Comparison of ENCODE assay signal across 10 cellular contexts in genomic region chr19:46945668-46946067, GRCh38.
A peak's percentile ranks its signal among the peaks of the same experiment; 100 is the strongest.
DNase-seq lines count a peak whose midpoint lies in the region; ATAC-seq, FAIRE-seq and TF ChIP-seq lines count a peak whose summit lies in the region.
"Had no signal": no experiment of that assay in that cellular context is flagged by ENCODE, and none has a peak within 500 bp of the region (broad histone marks: within the 10 kb centered on the region; RNA-seq: fewer than 3 reads in every experiment).

No MANE protein-coding gene starts in this region.

- FAIRE-seq in pancreas (lab: Jason Lieb, UNC): no peak

- peak; percentile 50 to 79 for ATAC-seq in left cardiac atrium
- ATAC-seq in pancreas: peak in 3 of 4 donors; percentile 39 to 61 (median 39)
- peak; percentile 75 for ATAC-seq in aorta (ENCODE audit: low FRiP score)
- ATAC-seq: activated T-cell treated with anti-CD3 and anti-CD28 coated beads, Interleukin-2, amount 50 U/mL, for 72 hours had no signal

- intact Hi-C loops in left cardiac atrium (cut with DNase I) (no loop called here), pancreas (cut with DNase I) (no loop called here), aorta (cut with DNase I) (no loop called here)

- H3K4me1 ChIP-seq in pancreas (peaks cover 0 to 8% (median 5%) of the 10 kb centered on the region in 3 donors), aorta (ENCODE audit: control insufficient read depth in 1 of 2, insufficient read depth in 2 of 2, low read length in 2 of 2) (peaks cover 8 to 9% of the 10 kb centered on the region in 2 donors), BE2C (peaks cover 4% of the 10 kb centered on the region)

- DNase-seq in activated CD4-positive, alpha-beta T cell treated with anti-CD3 and anti-CD28 coated beads, Interleukin-2, amount 10 ng/mL, durations not matched to agents 7 days and 5 days: no peak
- no peak for DNase-seq in activated CD4-positive, alpha-beta T cell treated with anti-CD3 and anti-CD28 coated beads, Interleukin-2, amount 50 U/mL, for 4 hours
- no peak for DNase-seq in left cardiac atrium
- DNase-seq in pancreas: no peak
- DNase-seq in aorta: no peak
- no peak for DNase-seq in ureter (ENCODE audit: low spot score)
- no peak for DNase-seq in NCI-H1048 (lab: John Stamatoyannopoulos, UW)
- DNase-seq in BE2C: no peak
- DNase-seq: activated T-cell treated with anti-CD3 and anti-CD28 coated beads, Interleukin-2, amount 50 U/mL, for 72 hours; stimulated activated CD4-positive, alpha-beta T cell treated with anti-CD3 and anti-CD28 coated beads, Interleukin-12 subunit alpha, Interleukin-12 subunit beta, amount 100 ng/mL, for 4 hours had no signal

- H3K36me3 ChIP-seq in pancreas: no peaks in the 10 kb centered on the region
- no peaks in the 10 kb centered on the region for H3K36me3 ChIP-seq in aorta (ENCODE audit: control insufficient read depth in 1 of 2, insufficient read depth in 2 of 2, low read length in 1 of 2)
- peaks cover 7% of the 10 kb centered on the region for H3K36me3 ChIP-seq in BE2C

- H3K4me3 Mint-ChIP-seq in activated CD4-positive, alpha-beta T cell treated with anti-CD3 and anti-CD28 coated beads, Interleukin-2, amount 10 ng/mL, durations not matched to agents 7 days and 5 days: no peak overlapping the region
- H3K4me3 Mint-ChIP-seq: activated T-cell treated with anti-CD3 and anti-CD28 coated beads, Interleukin-2, amount 50 U/mL, for 72 hours had no signal

- peak overlapping the region; percentile 16 for H3K27ac Mint-ChIP-seq in activated CD4-positive, alpha-beta T cell treated with anti-CD3 and anti-CD28 coated beads, Interleukin-2, amount 10 ng/mL, durations not matched to agents 7 days and 5 days
- H3K27ac Mint-ChIP-seq: activated T-cell treated with anti-CD3 and anti-CD28 coated beads, Interleukin-2, amount 50 U/mL, for 72 hours had no signal

- H3K27me3 Mint-ChIP-seq in activated CD4-positive, alpha-beta T cell treated with anti-CD3 and anti-CD28 coated beads, Interleukin-2, amount 10 ng/mL, durations not matched to agents 7 days and 5 days: no peaks in the 10 kb centered on the region

- H3K4me3 ChIP-seq in pancreas (no peak overlapping the region), aorta (ENCODE audit: low read length in 2 of 2) (no peak overlapping the region), BE2C (ENCODE audit: low read depth, low read length) (no peak overlapping the region)

- H3K27me3 ChIP-seq in pancreas (no peaks in the 10 kb centered on the region), aorta (ENCODE audit: control insufficient read depth in 1 of 2, insufficient read depth in 2 of 2, low read length in 1 of 2) (no peaks in the 10 kb centered on the region), BE2C (no peaks in the 10 kb centered on the region)

- H3K27ac ChIP-seq in pancreas: peak overlapping the region in 2 of 4 donors; percentile 46 to 48
- peak overlapping the region; percentile 81 to 90 for H3K27ac ChIP-seq in aorta (ENCODE audit: low read depth in 1 of 2, low read length in 2 of 2)

- peaks cover 19% of the 10 kb centered on the region for H3K4me1 Mint-ChIP-seq in activated CD4-positive, alpha-beta T cell treated with anti-CD3 and anti-CD28 coated beads, Interleukin-2, amount 10 ng/mL, durations not matched to agents 7 days and 5 days

- H3K9me3 Mint-ChIP-seq in activated CD4-positive, alpha-beta T cell treated with anti-CD3 and anti-CD28 coated beads, Interleukin-2, amount 10 ng/mL, durations not matched to agents 7 days and 5 days: no peaks in the 10 kb centered on the region
- H3K9me3 Mint-ChIP-seq: activated T-cell treated with anti-CD3 and anti-CD28 coated beads, Interleukin-2, amount 50 U/mL, for 72 hours had no signal

- WGBS in pancreas, 2 donors: 70 to 72% methylated on average over 4 of the region's 4 CpGs
- 2 to 3% methylated on average over 4 of the region's 4 CpGs for WGBS in aorta, 2 donors

- H3K36me3 Mint-ChIP-seq in activated CD4-positive, alpha-beta T cell treated with anti-CD3 and anti-CD28 coated beads, Interleukin-2, amount 10 ng/mL, durations not matched to agents 7 days and 5 days (ENCODE audit: low read depth): peaks cover 10% of the 10 kb centered on the region

- POLR2A ChIA-PET in activated CD4-positive, alpha-beta T cell treated with anti-CD3 and anti-CD28 coated beads, Interleukin-2, amount 10 ng/mL, durations not matched to agents 7 days and 5 days (lab: Charles Lee): no interaction called here

- H3K9me3 ChIP-seq in pancreas (no peaks in the 10 kb centered on the region), aorta (ENCODE audit: control insufficient read depth, low read length) (no peaks in the 10 kb centered on the region), BE2C (no peaks in the 10 kb centered on the region)

- CTCF ChIA-PET in activated CD4-positive, alpha-beta T cell treated with anti-CD3 and anti-CD28 coated beads, Interleukin-2, amount 10 ng/mL, durations not matched to agents 7 days and 5 days (lab: Charles Lee): interaction anchor here (1.0 to 1.4 kb wide), 2 partner anchors 9 to 70 kb away, joined by 3 read pairs; no protein-coding TSS in a partner anchor

- TF ChIP-seq CTCF in pancreas (IDR thresholded peaks at IDR 0.05) (no peak), BE2C (IDR thresholded peaks at IDR 0.05; ENCODE audit: low read depth, low read length) (no peak)
